Comparison of ENCODE assay signal across 16 cellular contexts in genomic region chr7:377069-378040, GRCh38.
DNase-seq lines count a peak whose midpoint lies in the region; ATAC-seq and TF ChIP-seq lines count a peak whose summit lies in the region.
"Had no signal": no experiment of that assay in that cellular context is flagged by ENCODE, and none has a peak within 500 bp of the region (broad histone marks: within the 10 kb centered on the region; RNA-seq: fewer than 3 reads in every experiment).

No MANE protein-coding gene starts in this region.

- DNase-seq in activated T-cell treated with anti-CD3 and anti-CD28 coated beads, Interleukin-2, amount 50 U/mL, for 4 hours = peak; percentile 4
- DNase-seq in activated T-cell treated with anti-CD3 and anti-CD28 coated beads, Interleukin-2, amount 50 U/mL, for 72 hours = no peak
- DNase-seq in WERI-Rb-1 = peak; percentile 66
- peak; percentile 10 to 60 (median 30) for DNase-seq in right cardiac atrium
- DNase-seq in Kasumi-1 (lab: John Stamatoyannopoulos, UW) = no peak
- DNase-seq: cerebellar nuclear complex, GM23248, NCI-H1694 treated with DMSO at 0.1 percent for 48 hours, NCI-H748 treated with DMSO at 0.1 percent for 48 hours, substantia nigra had no signal

- H3K27me3 ChIP-seq in WERI-Rb-1 (ENCODE audit: insufficient read depth, low read depth, severe bottlenecking) (no peaks in the 10 kb centered on the region), right cardiac atrium (ENCODE audit: control insufficient read depth, insufficient read depth) (no peaks in the 10 kb centered on the region)

- H3K4me1 Mint-ChIP-seq in activated T-cell treated with anti-CD3 and anti-CD28 coated beads, Interleukin-2, amount 50 U/mL, for 4 hours (ENCODE audit: low read depth) = peaks cover 19% of the 10 kb centered on the region
- peaks cover 17% of the 10 kb centered on the region for H3K4me1 Mint-ChIP-seq in activated T-cell treated with anti-CD3 and anti-CD28 coated beads, Interleukin-2, amount 50 U/mL, for 72 hours (ENCODE audit: low read depth)
- H3K4me1 Mint-ChIP-seq in stimulated activated memory B cell treated with anti-CD40 and anti-IgM and Interleukin-4, amounts not matched to agents 10 μg/mL and 1 μg/mL and 100 μg/mL, for 72 hours = peaks cover 32% of the 10 kb centered on the region

- WGBS in right cardiac atrium = 76% methylated on average over 35 of the region's 35 CpGs

- no peaks in the 10 kb centered on the region for H3K9me3 Mint-ChIP-seq in activated T-cell treated with anti-CD3 and anti-CD28 coated beads, Interleukin-2, amount 50 U/mL, for 4 hours
- H3K9me3 Mint-ChIP-seq in activated T-cell treated with anti-CD3 and anti-CD28 coated beads, Interleukin-2, amount 50 U/mL, for 72 hours = peaks cover 1 to 4% of the 10 kb centered on the region in 2 donors
- H3K9me3 Mint-ChIP-seq in stimulated activated memory B cell treated with anti-CD40 and anti-IgM and Interleukin-4, amounts not matched to agents 10 μg/mL and 1 μg/mL and 100 μg/mL, for 72 hours = peaks cover 7% of the 10 kb centered on the region
- H3K9me3 Mint-ChIP-seq: neural progenitor cell had no signal

- H3K36me3 ChIP-seq in WERI-Rb-1 = no peaks in the 10 kb centered on the region
- H3K36me3 ChIP-seq: neural progenitor cell had no signal

- no peaks in the 10 kb centered on the region for H3K36me3 Mint-ChIP-seq in activated T-cell treated with anti-CD3 and anti-CD28 coated beads, Interleukin-2, amount 50 U/mL, for 4 hours (ENCODE audit: insufficient read depth)
- H3K36me3 Mint-ChIP-seq in activated T-cell treated with anti-CD3 and anti-CD28 coated beads, Interleukin-2, amount 50 U/mL, for 72 hours (ENCODE audit: insufficient read depth in 2 of 2) = peaks cover 3 to 4% of the 10 kb centered on the region in 2 donors
- H3K36me3 Mint-ChIP-seq in stimulated activated memory B cell treated with anti-CD40 and anti-IgM and Interleukin-4, amounts not matched to agents 10 μg/mL and 1 μg/mL and 100 μg/mL, for 72 hours = peaks cover 6% of the 10 kb centered on the region
- H3K36me3 Mint-ChIP-seq: neural progenitor cell had no signal

- H3K4me3 Mint-ChIP-seq in activated T-cell treated with anti-CD3 and anti-CD28 coated beads, Interleukin-2, amount 50 U/mL, for 4 hours = no peak overlapping the region
- H3K4me3 Mint-ChIP-seq in activated T-cell treated with anti-CD3 and anti-CD28 coated beads, Interleukin-2, amount 50 U/mL, for 72 hours = no peak overlapping the region
- H3K4me3 Mint-ChIP-seq in stimulated activated memory B cell treated with anti-CD40 and anti-IgM and Interleukin-4, amounts not matched to agents 10 μg/mL and 1 μg/mL and 100 μg/mL, for 72 hours = no peak overlapping the region
- H3K4me3 Mint-ChIP-seq: neural progenitor cell had no signal

- no peak for ATAC-seq in activated T-cell treated with anti-CD3 and anti-CD28 coated beads, Interleukin-2, amount 50 U/mL, for 4 hours
- no peak for ATAC-seq in activated T-cell treated with anti-CD3 and anti-CD28 coated beads, Interleukin-2, amount 50 U/mL, for 72 hours (replicated peaks in 1 of 2)
- ATAC-seq in right cardiac atrium = no peak
- peak; percentile 3 for ATAC-seq in stimulated activated memory B cell treated with anti-CD40 and anti-IgM and Interleukin-4, amounts not matched to agents 10 μg/mL and 1 μg/mL and 100 μg/mL, for 72 hours
- ATAC-seq in HG02840 (IDR thresholded peaks at IDR 0.05; ENCODE audit: low FRiP score, unreplicated experiment) = no peak
- no peak for ATAC-seq in HG02623 (IDR thresholded peaks at IDR 0.05; ENCODE audit: unreplicated experiment)

- no peak overlapping the region for H3K4me3 ChIP-seq in WERI-Rb-1 (ENCODE audit: low read depth, low read length)
- no peak overlapping the region for H3K4me3 ChIP-seq in right cardiac atrium (ENCODE audit: low read length)
- H3K4me3 ChIP-seq: GM23248, neural progenitor cell, smooth muscle cell had no signal

- H3K27me3 Mint-ChIP-seq in activated T-cell treated with anti-CD3 and anti-CD28 coated beads, Interleukin-2, amount 50 U/mL, for 4 hours (ENCODE audit: low read depth) = no peaks in the 10 kb centered on the region
- no peaks in the 10 kb centered on the region for H3K27me3 Mint-ChIP-seq in activated T-cell treated with anti-CD3 and anti-CD28 coated beads, Interleukin-2, amount 50 U/mL, for 72 hours (ENCODE audit: low read depth)
- H3K27me3 Mint-ChIP-seq in stimulated activated memory B cell treated with anti-CD40 and anti-IgM and Interleukin-4, amounts not matched to agents 10 μg/mL and 1 μg/mL and 100 μg/mL, for 72 hours = peaks cover 46% of the 10 kb centered on the region

- H3K27ac ChIP-seq in WERI-Rb-1 = peak overlapping the region; percentile 67
- H3K27ac ChIP-seq in right cardiac atrium (ENCODE audit: low read length) = no peak overlapping the region
- H3K27ac ChIP-seq: epithelial cell of prostate, GM23248, neural progenitor cell had no signal

- no peak overlapping the region for H3K27ac Mint-ChIP-seq in activated T-cell treated with anti-CD3 and anti-CD28 coated beads, Interleukin-2, amount 50 U/mL, for 72 hours
- H3K27ac Mint-ChIP-seq in stimulated activated memory B cell treated with anti-CD40 and anti-IgM and Interleukin-4, amounts not matched to agents 10 μg/mL and 1 μg/mL and 100 μg/mL, for 72 hours = no peak overlapping the region

- H3K4me1 ChIP-seq in right cardiac atrium (ENCODE audit: control insufficient read depth, insufficient read depth, low read length) = no peaks in the 10 kb centered on the region

- TF ChIP-seq CTCF in WERI-Rb-1 (IDR thresholded peaks at IDR 0.05; ENCODE audit: low read depth, low read length) = no peak

- H3K9me3 ChIP-seq in WERI-Rb-1 (ENCODE audit: severe bottlenecking) = no peaks in the 10 kb centered on the region
- no peaks in the 10 kb centered on the region for H3K9me3 ChIP-seq in right cardiac atrium (ENCODE audit: control insufficient read depth, low read length)

- intact Hi-C loops in right cardiac atrium (cut with DNase I) = no loop called here

Comparison
In these comparisons a context has a peak if more than half of its experiments do, and no peak if none do; other contexts are left out.
1. DNase-seq: peak in activated T-cell treated with anti-CD3 and anti-CD28 coated beads, Interleukin-2, amount 50 U/mL, for 4 hours (single experiment), WERI-Rb-1 (single experiment) and right cardiac atrium (3 of 3); none in activated T-cell treated with anti-CD3 and anti-CD28 coated beads, Interleukin-2, amount 50 U/mL, for 72 hours (0 of 2) and Kasumi-1 (0 of 2).